Comparison of ENCODE assay signal across 1 cellular context in genomic region chr16:58659911-58660310, GRCh38.
TF ChIP-seq lines count a peak whose summit lies in the region.
"Not testable (repeated sequence)": the region's sequence is repeated elsewhere in the genome, so short reads cannot be mapped to it uniquely, and the experiment has no call there.

No MANE protein-coding gene starts in this region.

TF ChIP-seq in HepG2, 621 proteins besides CTCF, POLR2A, EP300 and RAD21:
- peak; percentile 67 for TF ChIP-seq CREB1 (IDR thresholded peaks at IDR 0.05)
- not testable (repeated sequence) for TF ChIP-seq CREB1 (CRISPR knock-in tag; IDR thresholded peaks at IDR 0.05)
